ENCODE assay signal across 15 cellular contexts in the genomic region with DNA sequence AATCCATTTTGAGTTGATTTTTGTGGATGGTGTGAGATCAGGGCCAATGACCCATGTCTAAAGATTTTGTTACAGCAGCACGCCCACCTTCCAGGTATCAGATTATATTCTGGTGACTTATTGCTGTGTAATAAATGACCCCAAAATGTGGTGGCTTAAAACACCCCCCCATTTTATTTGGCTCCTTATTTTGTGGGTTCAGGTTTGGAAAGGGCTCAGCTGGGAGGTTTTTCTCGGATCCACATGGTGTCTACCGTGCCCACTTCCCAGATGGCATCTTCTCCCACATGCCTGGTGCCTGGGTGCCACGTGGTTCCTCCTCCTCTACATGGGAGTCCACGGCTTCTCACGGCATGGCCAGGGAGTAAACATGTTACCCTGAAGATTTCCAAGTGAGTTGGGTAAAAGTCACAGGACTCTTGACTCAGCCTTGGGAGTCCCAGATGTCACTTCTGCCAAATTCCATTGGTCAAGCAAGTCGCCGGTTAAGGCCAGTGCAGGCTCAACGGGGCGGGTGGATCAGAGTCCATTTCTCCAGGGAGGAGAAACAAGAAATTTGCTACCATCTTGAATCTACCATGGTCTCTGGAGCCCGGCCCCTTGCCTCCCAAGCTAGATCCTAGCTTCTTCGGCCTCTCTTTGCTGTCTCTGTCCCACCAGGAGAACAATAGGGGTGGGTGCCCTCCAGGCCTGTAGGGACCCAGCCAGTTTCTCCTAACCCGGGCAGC.
"Had no signal": no experiment of that assay in that cellular context is flagged by ENCODE, and none has a peak within 500 bp of the region (broad histone marks: within the 10 kb centered on the region; RNA-seq: fewer than 3 reads in every experiment).

No MANE protein-coding gene starts in this region.

- H3K4me3 ChIP-seq: adrenal gland, body of pancreas, mucosa of descending colon, testis had no signal

- H3K27ac ChIP-seq: adrenal gland, body of pancreas, testis had no signal

- H3K36me3 ChIP-seq: adrenal gland had no signal

- DNase-seq: activated CD4-positive, alpha-beta T cell treated with anti-CD3 and anti-CD28 coated beads, Interleukin-2, amount 10 ng/mL, durations not matched to agents 24 days and 14 days; activated gamma-delta T cell treated with Interleukin-2 at 50 U/mL for 16 hours; body of pancreas; immature natural killer cell; left cardiac atrium; occipital lobe; SK-N-SH; stimulated activated CD4-positive, alpha-beta T cell treated with anti-CD3 and anti-CD28 coated beads, Interleukin-4, amount 100 ng/mL, for 1 hour; stimulated activated CD8-positive, alpha-beta memory T cell treated with anti-CD3 and anti-CD28 coated beads, Interleukin-4, amount 100 ng/mL, for 48 hours; stimulated activated naive CD8-positive, alpha-beta T cell treated with anti-CD3 and anti-CD28 coated beads, Interleukin-15, Interleukin-2, amounts not matched to agents 100 U/mL and 50 U/mL, for 24 hours; testis had no signal

- H3K9me3 ChIP-seq: adrenal gland, body of pancreas, mucosa of descending colon, SK-N-SH, testis had no signal

- H3K27me3 ChIP-seq: adrenal gland, body of pancreas, testis had no signal

- ATAC-seq: body of pancreas; left cardiac atrium; mucosa of descending colon; naive thymus-derived CD8-positive, alpha-beta T cell; stimulated activated naive CD8-positive, alpha-beta T cell treated with anti-CD3 and anti-CD28 coated beads, Interleukin-15, Interleukin-2, amounts not matched to agents 100 U/mL and 50 U/mL, for 24 hours; WTC11 had no signal

- H3K4me1 ChIP-seq: adrenal gland, body of pancreas had no signal
